ENCODE assay signal across 17 cellular contexts in the genomic region with DNA sequence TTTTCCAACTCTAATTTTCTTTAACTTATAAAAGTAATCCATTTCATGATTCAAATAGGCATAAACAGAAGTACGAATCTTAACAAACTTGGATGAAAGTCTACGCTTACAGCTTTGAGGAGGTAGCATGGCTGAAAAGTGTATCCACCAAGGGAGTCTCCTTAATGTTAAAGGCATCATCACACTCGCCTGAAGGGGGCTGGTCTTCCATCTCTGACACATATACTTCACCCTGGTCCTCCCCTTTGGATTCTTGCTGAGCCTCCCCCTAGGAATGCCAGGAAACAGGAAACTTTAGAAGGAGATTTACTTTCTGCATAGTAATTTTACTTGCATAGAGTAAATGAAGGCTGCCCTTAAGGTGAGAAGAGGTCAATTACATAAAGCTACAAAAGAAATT. TPM values are rescaled to one million over a fixed set of nuclear protein-coding genes. Genes with fewer than 3 reads are reported as not detected.
DNase-seq lines count a peak whose midpoint lies in the region; ATAC-seq and TF ChIP-seq lines count a peak whose summit lies in the region.
"Had no signal": no experiment of that assay in that cellular context is flagged by ENCODE, and none has a peak within 500 bp of the region (broad histone marks: within the 10 kb centered on the region; RNA-seq: fewer than 3 reads in every experiment).

No MANE protein-coding gene starts in this region.

- H3K4me1 ChIP-seq in cardiac muscle cell (ENCODE audit: low read depth) (no peaks in the 10 kb centered on the region), fibroblast of lung (ENCODE audit: control insufficient read depth, extremely low read depth, insufficient read depth, low read length) (no peaks in the 10 kb centered on the region)
- H3K4me1 ChIP-seq: heart left ventricle had no signal

- H3K27me3 ChIP-seq in cardiac muscle cell: peaks cover 3% of the 10 kb centered on the region
- H3K27me3 ChIP-seq in fibroblast of lung (ENCODE audit: control insufficient read depth, insufficient read depth, low read length): no peaks in the 10 kb centered on the region
- H3K27me3 ChIP-seq: heart left ventricle had no signal

- no peak overlapping the region for H3K4me2 ChIP-seq in fibroblast of lung (ENCODE audit: extremely low read depth, insufficient read depth, low read length)

- H3K9me3 Mint-ChIP-seq in activated CD4-positive, alpha-beta T cell treated with anti-CD3 and anti-CD28 coated beads, Interleukin-2, amount 10 ng/mL, durations not matched to agents 24 days and 14 days: no peaks in the 10 kb centered on the region
- H3K9me3 Mint-ChIP-seq: CD4-positive, alpha-beta T cell; stimulated activated naive CD8-positive, alpha-beta T cell treated with anti-CD3 and anti-CD28 coated beads, Interleukin-15, amount 100 ng/mL, for 72 hours; T-helper 1 cell treated with Interleukin-12 subunit alpha and Interleukin-12 subunit beta and Interleukin-4 antibody, amounts not matched to agents 30 μg/mL and 1 μg/mL, for 36 hours had no signal

- H3K27ac ChIP-seq in cardiac muscle cell (no peak overlapping the region), fibroblast of lung (ENCODE audit: insufficient read depth, low read length) (no peak overlapping the region)
- H3K27ac ChIP-seq: heart left ventricle, neutrophil had no signal

- H3K9me3 ChIP-seq in cardiac muscle cell (ENCODE audit: low read depth) (no peaks in the 10 kb centered on the region), fibroblast of lung (ENCODE audit: control insufficient read depth, insufficient read depth, low read depth, low read length) (no peaks in the 10 kb centered on the region)
- H3K9me3 ChIP-seq: heart left ventricle, neutrophil had no signal

- DNase-seq in cardiac muscle cell (ENCODE audit: low read depth in 1 of 2, low spot score in 1 of 2) (peak in 1 of 2 donors; percentile 23), left cardiac atrium (no peak), SK-MEL-5 (ENCODE audit: low read depth, low spot score) (peak; percentile 47), fibroblast of lung (ENCODE audit: low read depth in 2 of 2) (peak; percentile 3 to 34), pons (ENCODE audit: low spot score) (no peak)
- no peak for DNase-seq in activated CD4-positive, alpha-beta T cell treated with anti-CD3 and anti-CD28 coated beads, Interleukin-2, amount 10 ng/mL, durations not matched to agents 24 days and 14 days
- DNase-seq: activated CD4-positive, CD25-positive, alpha-beta regulatory T cell; activated gamma-delta T cell; CD4-positive, alpha-beta T cell; NCI-H2081; stimulated activated CD4-positive, alpha-beta T cell treated with anti-CD3 and anti-CD28 coated beads, Interleukin-15, amount 100 ng/mL, for 24 hours; stimulated activated naive CD8-positive, alpha-beta T cell treated with anti-CD3 and anti-CD28 coated beads, Interleukin-15, amount 100 ng/mL, for 72 hours had no signal

- intact Hi-C loops in left cardiac atrium (cut with DNase I): no loop called here
- intact Hi-C loops in activated CD4-positive, alpha-beta T cell treated with anti-CD3 and anti-CD28 coated beads, Interleukin-2, amount 10 ng/mL, durations not matched to agents 24 days and 14 days (cut with micrococcal nuclease): no loop called here

- no peak overlapping the region for H2AFZ ChIP-seq in fibroblast of lung (ENCODE audit: low read length)

- peaks cover 9% of the 10 kb centered on the region for H3K27me3 Mint-ChIP-seq in activated CD4-positive, alpha-beta T cell treated with anti-CD3 and anti-CD28 coated beads, Interleukin-2, amount 10 ng/mL, durations not matched to agents 24 days and 14 days
- H3K27me3 Mint-ChIP-seq: CD4-positive, alpha-beta T cell; stimulated activated naive CD8-positive, alpha-beta T cell treated with anti-CD3 and anti-CD28 coated beads, Interleukin-15, amount 100 ng/mL, for 72 hours had no signal

- no peak overlapping the region for H3K4me3 Mint-ChIP-seq in activated CD4-positive, alpha-beta T cell treated with anti-CD3 and anti-CD28 coated beads, Interleukin-2, amount 10 ng/mL, durations not matched to agents 24 days and 14 days
- H3K4me3 Mint-ChIP-seq: CD4-positive, alpha-beta T cell; stimulated activated naive CD8-positive, alpha-beta T cell treated with anti-CD3 and anti-CD28 coated beads, Interleukin-15, amount 100 ng/mL, for 72 hours; T-helper 1 cell treated with Interleukin-12 subunit alpha and Interleukin-12 subunit beta and Interleukin-4 antibody, amounts not matched to agents 30 μg/mL and 1 μg/mL, for 36 hours had no signal

- H3K27ac Mint-ChIP-seq in activated CD4-positive, alpha-beta T cell treated with anti-CD3 and anti-CD28 coated beads, Interleukin-2, amount 10 ng/mL, durations not matched to agents 24 days and 14 days: no peak overlapping the region
- H3K27ac Mint-ChIP-seq: CD4-positive, alpha-beta T cell; T-helper 1 cell treated with Interleukin-12 subunit alpha and Interleukin-12 subunit beta and Interleukin-4 antibody, amounts not matched to agents 30 μg/mL and 1 μg/mL, for 36 hours had no signal

- H3K9ac ChIP-seq in fibroblast of lung (ENCODE audit: insufficient read depth, low read length): no peak overlapping the region

- H4K20me1 ChIP-seq in fibroblast of lung (ENCODE audit: control insufficient read depth, extremely low read depth, insufficient read depth, low read length): no peaks in the 10 kb centered on the region

- TF ChIP-seq CTCF in cardiac muscle cell (IDR thresholded peaks at IDR 0.05; ENCODE audit: low read depth, low read length) (peak; percentile 9), fibroblast of lung (conservative IDR thresholded peaks at IDR 0.05 in 1 of 2, IDR thresholded peaks at IDR 0.05 in 1 of 2; ENCODE audit: low read depth in 1 of 2, low read length in 2 of 2) (no peak)

- ATAC-seq in left cardiac atrium: no peak
- no peak for ATAC-seq in GM21619 (IDR thresholded peaks at IDR 0.05; ENCODE audit: unreplicated experiment)
- no peak for ATAC-seq in GM18873 (IDR thresholded peaks at IDR 0.05; ENCODE audit: low FRiP score, unreplicated experiment)
- ATAC-seq: stimulated activated naive CD8-positive, alpha-beta T cell treated with anti-CD3 and anti-CD28 coated beads, Interleukin-15, amount 100 ng/mL, for 72 hours had no signal

- no peak overlapping the region for H3K4me3 ChIP-seq in cardiac muscle cell
- H3K4me3 ChIP-seq in fibroblast of lung (replicated peaks in 1 of 4; ENCODE audit: control extremely low read depth in 1 of 4, insufficient read depth in 1 of 4, low read depth in 3 of 4, low read length in 4 of 4): no peak overlapping the region
- H3K4me3 ChIP-seq: heart left ventricle had no signal

- H3K4me1 Mint-ChIP-seq in activated CD4-positive, alpha-beta T cell treated with anti-CD3 and anti-CD28 coated beads, Interleukin-2, amount 10 ng/mL, durations not matched to agents 24 days and 14 days: no peaks in the 10 kb centered on the region
- H3K4me1 Mint-ChIP-seq: stimulated activated naive CD8-positive, alpha-beta T cell treated with anti-CD3 and anti-CD28 coated beads, Interleukin-15, amount 100 ng/mL, for 72 hours had no signal

- no peaks in the 10 kb centered on the region for H3K36me3 ChIP-seq in cardiac muscle cell
- H3K36me3 ChIP-seq in fibroblast of lung (ENCODE audit: control insufficient read depth, insufficient read depth, low read length): no peaks in the 10 kb centered on the region
- H3K36me3 ChIP-seq: heart left ventricle, neutrophil had no signal

- in situ Hi-C loops in SK-MEL-5 (cut with HindIII; ENCODE audit: low pct_unique_long_range_greater_than_20kb, low sequenced_read_pairs): no loop called here

- H3K36me3 Mint-ChIP-seq in activated CD4-positive, alpha-beta T cell treated with anti-CD3 and anti-CD28 coated beads, Interleukin-2, amount 10 ng/mL, durations not matched to agents 24 days and 14 days (ENCODE audit: low read depth): no peaks in the 10 kb centered on the region

- H3K79me2 ChIP-seq in fibroblast of lung (ENCODE audit: control insufficient read depth, insufficient read depth, low read length): no peaks in the 10 kb centered on the region

RNA-seq across cellular contexts. Expression of a gene that starts 10.3 kb away (rescaled TPM):
- total RNA-seq in cardiac muscle cell (4.1 and 7.4 TPM in 2 replicates), left cardiac atrium (1 to 10 TPM; 1.9 to 2.7 TPM), fibroblast of lung (2.5 and 3.3 TPM in 2 replicates)
- polyA plus RNA-seq in cardiac muscle cell (8.6 and 10.4 TPM in 2 replicates), fibroblast of lung (1.2 and 1.8 TPM in 2 replicates)
- total RNA-seq in SK-MEL-5 (2014; rRNA removed; shearing (Covaris generic)): 8.3 and 8.5 TPM in 2 replicates
- polyA plus RNA-seq in SK-MEL-5 (2015; cell fraction: cytosol; rRNA removed): 3.7 and 4.6 TPM in 2 replicates
- 5.6 and 8.5 TPM in 2 replicates for polyA plus RNA-seq in SK-MEL-5 (2015; cell fraction: nucleus; rRNA removed)
- 0.93 and 1.0 TPM in 2 replicates for polyA plus RNA-seq in fibroblast of lung (2012)
- not detected in 2 replicates for polyA minus RNA-seq in fibroblast of lung (ENCODE audit: low replicate concordance)
- not detected in 2 replicates for total RNA-seq in activated CD4-positive, alpha-beta T cell treated with anti-CD3 and anti-CD28 coated beads, Interleukin-2, amount 10 ng/mL, durations not matched to agents 24 days and 14 days
- total RNA-seq: CD4-positive, alpha-beta T cell had no signal

RNA-seq across cellular contexts. Expression of a gene that starts 28.9 kb away (rescaled TPM):
- total RNA-seq in cardiac muscle cell: 49.6 and 93.5 TPM in 2 replicates
- 55.2 and 67.5 TPM in 2 replicates for polyA plus RNA-seq in cardiac muscle cell
- 10 to 100 TPM; 19.8 to 34.7 TPM for total RNA-seq in left cardiac atrium
- total RNA-seq in SK-MEL-5 (2014; rRNA removed; shearing (Covaris generic)): 48.2 and 50.8 TPM in 2 replicates
- 40.7 and 52.0 TPM in 2 replicates for polyA plus RNA-seq in SK-MEL-5 (2015; cell fraction: cytosol; rRNA removed)
- 261 and 301 TPM in 2 replicates for polyA plus RNA-seq in SK-MEL-5 (2015; cell fraction: nucleus; rRNA removed)
- 38.5 and 47.4 TPM in 2 replicates for total RNA-seq in fibroblast of lung
- 52.1 and 62.2 TPM in 2 replicates for polyA plus RNA-seq in fibroblast of lung
- 34.9 and 41.1 TPM in 2 replicates for polyA plus RNA-seq in fibroblast of lung (2012)
- 24.8 and 28.2 TPM in 2 replicates for polyA minus RNA-seq in fibroblast of lung (ENCODE audit: low replicate concordance)
- total RNA-seq in activated CD4-positive, alpha-beta T cell treated with anti-CD3 and anti-CD28 coated beads, Interleukin-2, amount 10 ng/mL, durations not matched to agents 24 days and 14 days: 53.6 and 61.1 TPM in 2 replicates

RNA-seq across cellular contexts. Expression of a gene that starts 29.4 kb away (rescaled TPM):
- 8.6 and 106 TPM in 2 replicates for total RNA-seq in cardiac muscle cell
- 7.2 and 127 TPM in 2 replicates for polyA plus RNA-seq in cardiac muscle cell
- 1 to 10 TPM in 1 of 2 donors, under 1 TPM in 1; 0.13 to 1.1 TPM for total RNA-seq in left cardiac atrium
- 35.9 and 41.7 TPM in 2 replicates for total RNA-seq in SK-MEL-5 (2014; rRNA removed; shearing (Covaris generic))
- 31.3 and 39.8 TPM in 2 replicates for polyA plus RNA-seq in SK-MEL-5 (2015; cell fraction: cytosol; rRNA removed)
- 62.2 and 66.9 TPM in 2 replicates for polyA plus RNA-seq in SK-MEL-5 (2015; cell fraction: nucleus; rRNA removed)
- 1.8 and 23.8 TPM in 2 replicates for total RNA-seq in fibroblast of lung
- polyA plus RNA-seq in fibroblast of lung: 17.4 and 68.7 TPM in 2 replicates
- 13.1 and 47.3 TPM in 2 replicates for polyA plus RNA-seq in fibroblast of lung (2012)
- polyA minus RNA-seq in fibroblast of lung (ENCODE audit: low replicate concordance): 79.9 and 113 TPM in 2 replicates
- total RNA-seq in activated CD4-positive, alpha-beta T cell treated with anti-CD3 and anti-CD28 coated beads, Interleukin-2, amount 10 ng/mL, durations not matched to agents 24 days and 14 days: 18.0 and 19.7 TPM in 2 replicates
- total RNA-seq: CD4-positive, alpha-beta T cell had no signal

Comparison
In these comparisons a context has a peak if more than half of its experiments do, and no peak if none do; other contexts are left out.
1. DNase-seq: peak in SK-MEL-5 (single experiment) and fibroblast of lung (2 of 2); none in left cardiac atrium (single experiment), pons (single experiment) and activated CD4-positive, alpha-beta T cell treated with anti-CD3 and anti-CD28 coated beads, Interleukin-2, amount 10 ng/mL, durations not matched to agents 24 days and 14 days (single experiment).